23 cellular contexts compared by ENCODE assay signal in genomic region chrX:125384843-125385242, GRCh38.
"Had no signal": no experiment of that assay in that cellular context is flagged by ENCODE, and none has a peak within 500 bp of the region (broad histone marks: within the 10 kb centered on the region; RNA-seq: fewer than 3 reads in every experiment).

No MANE protein-coding gene starts in this region.

- FAIRE-seq: HTR-8/SVneo, RCC 7860 had no signal

- H3K4me3 ChIP-seq: MG63, SJSA1, SK-N-MC had no signal

- H3K4me1 ChIP-seq: SJSA1 had no signal

- H3K27me3 ChIP-seq: MG63, SJSA1 had no signal

- H3K9me3 ChIP-seq: MG63, SJSA1 had no signal

- DNase-seq: Karpas-422, KG1, MG63, NCI-H1092, NCI-H1105 treated with DMSO at 0.1 percent for 48 hours, NCI-H1417 treated with DMSO at 0.1 percent for 48 hours, NCI-H146, NCI-H1694 treated with DMSO at 0.1 percent for 48 hours, NCI-H1930, NCI-H2081, NCI-H2107, NCI-H2227 treated with DMSO at 0.1 percent for 48 hours, NCI-H524 treated with DMSO at 0.1 percent for 48 hours, NCI-H69, NCI-H774, Right ventricle myocardium superior, RPMI8226, SIG-M5 had no signal

- H3K36me3 ChIP-seq: MG63, SJSA1 had no signal

- H3K27ac ChIP-seq: HL-60, SJSA1, SK-N-MC had no signal
